In the genomic region with DNA sequence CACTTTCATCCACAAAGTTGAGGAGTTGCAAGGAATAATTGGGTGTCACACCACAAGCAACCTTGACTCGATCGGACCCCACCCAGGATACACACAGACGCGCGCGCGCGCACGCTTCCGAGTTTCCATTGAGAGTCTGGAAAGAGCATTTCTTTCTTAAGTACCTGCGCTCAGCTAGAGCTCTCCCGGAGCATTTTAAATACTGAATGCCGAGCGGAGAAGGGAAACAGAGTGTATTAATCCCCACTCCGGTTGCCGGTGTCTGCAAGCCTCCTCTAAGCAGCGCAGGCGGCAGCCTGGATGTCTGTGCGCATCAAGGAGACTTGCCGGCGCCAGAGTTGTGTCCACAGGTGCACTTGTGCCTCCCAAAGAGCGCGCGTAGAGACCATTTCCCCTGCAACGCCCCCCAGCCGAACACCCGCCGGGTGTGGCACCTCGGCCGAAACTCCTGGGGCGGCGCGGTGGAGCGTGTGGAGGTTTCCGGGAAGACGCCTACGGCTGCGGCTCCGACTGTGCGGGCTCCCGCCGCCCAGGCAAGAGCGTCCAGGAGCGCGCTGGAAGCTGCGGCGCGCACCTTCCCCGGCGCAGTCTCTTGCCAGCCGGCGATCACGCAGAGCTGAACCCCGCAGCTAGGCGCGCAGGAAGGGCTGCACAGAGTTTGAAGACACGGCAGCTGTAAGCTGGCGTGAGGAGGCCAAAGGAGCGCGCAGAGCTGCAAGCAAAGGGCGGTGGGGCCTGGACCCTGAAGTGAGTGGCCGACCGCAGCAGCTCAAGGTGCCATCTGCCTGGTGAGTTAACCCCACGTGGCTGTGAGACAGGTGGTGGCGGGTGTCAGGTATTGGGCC, we compare ENCODE assay signal across 10 cellular contexts. TPM values are rescaled to one million over a fixed set of nuclear protein-coding genes. Genes with fewer than 3 reads are reported as not detected.
A peak's percentile ranks its signal among the peaks of the same experiment; 100 is the strongest.
DNase-seq lines count a peak whose midpoint lies in the region; ATAC-seq, FAIRE-seq and TF ChIP-seq lines count a peak whose summit lies in the region.
"Had no signal": no experiment of that assay in that cellular context is flagged by ENCODE, and none has a peak within 500 bp of the region (broad histone marks: within the 10 kb centered on the region; RNA-seq: fewer than 3 reads in every experiment).

No MANE protein-coding gene starts in this region.

- H3K4me3 ChIP-seq in esophagus muscularis mucosa = peak overlapping the region; percentile 27 to 44 (median 33)
- peak overlapping the region in 2 of 4 donors; percentile 0 to 41 for H3K4me3 ChIP-seq in pancreas

- peaks cover 62 to 85% of the 10 kb centered on the region in 2 donors for H3K27me3 Mint-ChIP-seq in T-cell

- H3K36me3 Mint-ChIP-seq in T-cell = no peaks in the 10 kb centered on the region

- H3K27ac ChIP-seq in esophagus muscularis mucosa (replicated peaks in 1 of 4) (no peak overlapping the region), pancreas (no peak overlapping the region)

- no peak overlapping the region for H3K27ac Mint-ChIP-seq in T-cell

- WGBS in esophagus muscularis mucosa = 0% methylated on average over 7 of the region's 65 CpGs
- 3 to 5% methylated on average over 60 to 65 of the region's 65 CpGs for WGBS in pancreas, 2 donors

- H3K4me3 Mint-ChIP-seq in T-cell = no peak overlapping the region

- H3K36me3 ChIP-seq in ES-I3 (ENCODE audit: insufficient read depth, low read length) (no peaks in the 10 kb centered on the region), esophagus muscularis mucosa (no peaks in the 10 kb centered on the region), pancreas (no peaks in the 10 kb centered on the region)

- no peak for TF ChIP-seq CTCF in esophagus muscularis mucosa (IDR thresholded peaks at IDR 0.05)
- no peak for TF ChIP-seq CTCF in pancreas (IDR thresholded peaks at IDR 0.05)

- intact Hi-C loops in esophagus muscularis mucosa (cut with DNase I) (no loop called here), pancreas (cut with DNase I) (no loop called here)

- no peaks in the 10 kb centered on the region for H3K9me3 ChIP-seq in ES-I3 (ENCODE audit: control insufficient read depth, insufficient read depth, low read length)
- H3K9me3 ChIP-seq in esophagus muscularis mucosa = no peaks in the 10 kb centered on the region
- H3K9me3 ChIP-seq in pancreas = no peaks in the 10 kb centered on the region

- DNase-seq in NCI-H2171 treated with DMSO at 0.1 percent for 48 hours (lab: John Stamatoyannopoulos, UW) = peak; percentile 76
- no peak for DNase-seq in esophagus muscularis mucosa (ENCODE audit: extremely low spot score)
- peak in 2 of 6 donors; percentile 69 to 72 for DNase-seq in pancreas
- no peak for DNase-seq in Ammon's horn (ENCODE audit: low spot score)
- DNase-seq in stimulated activated CD4-positive, alpha-beta T cell treated with anti-CD3 and anti-CD28 coated beads, Interleukin-4, amount 100 ng/mL, for 1 hour = no peak
- DNase-seq in T-cell = no peak
- DNase-seq: activated naive CD4-positive, alpha-beta T cell treated with anti-CD3 and anti-CD28 coated beads, Interleukin-2, amount 50 U/mL, for 16 hours; kidney glomerular epithelial cell had no signal

- H3K4me1 ChIP-seq in ES-I3 (ENCODE audit: insufficient read depth, low read length) (peaks cover 11% of the 10 kb centered on the region), esophagus muscularis mucosa (peaks cover 34 to 62% (median 53%) of the 10 kb centered on the region in 4 donors), pancreas (peaks cover 0 to 19% (median 4%) of the 10 kb centered on the region in 3 donors)

- no peak for FAIRE-seq in pancreas (lab: Jason Lieb, UNC)

- no peak for TF ChIP-seq EP300 in esophagus muscularis mucosa (IDR thresholded peaks at IDR 0.05)

- peak overlapping the region; percentile 45; the same call in 1 of the 2 replicates for H3K9ac ChIP-seq in ES-I3 (ENCODE audit: low read depth, low read length)

- H3K9me3 Mint-ChIP-seq in T-cell = peaks cover 0 to 4% (median 0%) of the 10 kb centered on the region in 3 donors

- H3K4me1 Mint-ChIP-seq in T-cell = peaks cover 0 to 6% (median 4%) of the 10 kb centered on the region in 3 donors

- CTCF ChIA-PET in T-cell (lab: Charles Lee) = no interaction called here

- peak in 3 of 4 donors; percentile 43 to 54 (median 46) for ATAC-seq in pancreas
- no peak for ATAC-seq in HG02981 (IDR thresholded peaks at IDR 0.05; ENCODE audit: unreplicated experiment)
- ATAC-seq in T-cell (replicated peaks in 1 of 4) = no peak

- POLR2A ChIA-PET in T-cell (lab: Charles Lee) = no interaction called here

- H3K27me3 ChIP-seq in esophagus muscularis mucosa (peaks cover 8 to 100% (median 93%) of the 10 kb centered on the region in 4 donors), pancreas (peaks cover 7 to 85% (median 18%) of the 10 kb centered on the region in 4 donors)

- no peak for TF ChIP-seq POLR2A in esophagus muscularis mucosa (IDR thresholded peaks at IDR 0.05; ENCODE audit: low read depth)

RNA-seq across cellular contexts. Expression of gene FEZF1, which starts 1.1 kb away (rescaled TPM):
- total RNA-seq in esophagus muscularis mucosa (not detected), pancreas (not detected), T-cell (not detected)
- polyA plus RNA-seq in pancreas = not detected

Comparison
In these comparisons a context has a peak if more than half of its experiments do, and no peak if none do; other contexts are left out.
1. ATAC-seq: peak in pancreas (3 of 4); none in HG02981 (single experiment) and T-cell (0 of 4).